In genomic region chr3:183261103-183261502, GRCh38 we compare ENCODE assay signal across 14 cellular contexts.
"Had no signal": no experiment of that assay in that cellular context is flagged by ENCODE, and none has a peak within 500 bp of the region (broad histone marks: within the 10 kb centered on the region; RNA-seq: fewer than 3 reads in every experiment).

No MANE protein-coding gene starts in this region.

- ATAC-seq: activated naive CD4-positive, alpha-beta T cell treated with anti-CD3 and anti-CD28 coated beads, Interleukin-2, amount 50 U/mL, for 72 hours; gastrocnemius medialis; heart right ventricle; pancreas had no signal

- FAIRE-seq: kidney had no signal

- H3K27ac ChIP-seq: brain microvascular endothelial cell, left ventricle myocardium inferior, thoracic aorta had no signal

- H3K9me3 ChIP-seq: gastrocnemius medialis, heart right ventricle, left ventricle myocardium inferior, pancreas, stomach, thoracic aorta had no signal

- DNase-seq: activated B cell treated with CpG ODN at 0.5 μM for 24 hours; activated CD4-positive, alpha-beta T cell treated with anti-CD3 and anti-CD28 coated beads, Interleukin-2, amount 50 U/mL, for 1 hour; brain microvascular endothelial cell; gastrocnemius medialis; heart right ventricle; kidney; left ventricle myocardium inferior; pancreas; retina; stimulated activated CD4-positive, alpha-beta T cell treated with anti-CD3 and anti-CD28 coated beads, Interleukin-4, amount 100 ng/mL, for 4 hours; stomach; T-helper 2 cell had no signal

- H3K4me3 ChIP-seq: gastrocnemius medialis, heart right ventricle, left ventricle myocardium inferior, pancreas, stomach, thoracic aorta had no signal

- H3K27me3 ChIP-seq: brain microvascular endothelial cell, gastrocnemius medialis, heart right ventricle, pancreas, stomach had no signal

- H3K36me3 ChIP-seq: brain microvascular endothelial cell, left ventricle myocardium inferior, pancreas, stomach, thoracic aorta had no signal
